In genomic region chr4:39458505-39459300, GRCh38 we compare ENCODE assay signal across 1 cellular context.
TF ChIP-seq lines count a peak whose summit lies in the region.

TSS of gene LIAS (plus strand) at chr4:39459056. CDS start at chr4:39459118, 62 bp downstream.
TSS of gene RPL9 (minus strand) at chr4:39458922. CDS start at chr4:39458439, 483 bp downstream.

TF ChIP-seq in HepG2, 621 proteins besides CTCF, POLR2A, EP300 and RAD21 (continued from another document and continues in another):
- peak; percentile 89 for TF ChIP-seq ZNF431 (CRISPR knock-in tag; IDR thresholded peaks at IDR 0.05; ENCODE audit: borderline replicate concordance, low read depth)
- 0 out of 2 replicates have a peak, but pooled peaks have one; percentile 66 for TF ChIP-seq ZNF552 (CRISPR knock-in tag; IDR thresholded peaks at IDR 0.05; ENCODE audit: borderline replicate concordance)
- peak; percentile 89; the same call in 1 of the 2 replicates for TF ChIP-seq NFKB2 (CRISPR knock-in tag; IDR thresholded peaks at IDR 0.05; ENCODE audit: borderline replicate concordance)
- no peak for TF ChIP-seq ZNF780A (CRISPR knock-in tag; IDR thresholded peaks at IDR 0.05)
- no peak for TF ChIP-seq ELK4 (CRISPR knock-in tag; IDR thresholded peaks at IDR 0.05; ENCODE audit: borderline replicate concordance)
- 0 out of 2 replicates have a peak, but pooled peaks have one; percentile 41 for TF ChIP-seq ZBTB46 (CRISPR knock-in tag; IDR thresholded peaks at IDR 0.05; ENCODE audit: borderline replicate concordance)
- TF ChIP-seq RCOR2 (CRISPR knock-in tag; IDR thresholded peaks at IDR 0.05), result peak; percentile 43; the same call in 1 of the 2 replicates
- TF ChIP-seq RXRB (CRISPR knock-in tag; IDR thresholded peaks at IDR 0.05; ENCODE audit: borderline replicate concordance), result peak; percentile 72; the same call in 1 of the 2 replicates
- TF ChIP-seq IKZF5 (CRISPR knock-in tag; IDR thresholded peaks at IDR 0.05), result peak; percentile 49; the same call in 1 of the 2 replicates
- TF ChIP-seq ZSCAN31 (CRISPR knock-in tag; IDR thresholded peaks at IDR 0.05; ENCODE audit: low read depth), result peak; percentile 93
- TF ChIP-seq ZNF232 (CRISPR knock-in tag; IDR thresholded peaks at IDR 0.05; ENCODE audit: borderline replicate concordance), result peak; percentile 38; the same call in 1 of the 2 replicates
- TF ChIP-seq TEF (CRISPR knock-in tag; IDR thresholded peaks at IDR 0.05), result peak; percentile 18; the same call in 1 of the 2 replicates
- peak; percentile 76; the same call in 1 of the 2 replicates for TF ChIP-seq ZNF580 (CRISPR knock-in tag; IDR thresholded peaks at IDR 0.05; ENCODE audit: borderline replicate concordance, low read depth)
- TF ChIP-seq DZIP1 (CRISPR knock-in tag; IDR thresholded peaks at IDR 0.05), result peak; percentile 17; the same call in 1 of the 2 replicates
- peak; percentile 97 for TF ChIP-seq NFYC (CRISPR knock-in tag; IDR thresholded peaks at IDR 0.05)
- peak; percentile 67; the same call in 1 of the 2 replicates for TF ChIP-seq THAP9 (CRISPR knock-in tag; IDR thresholded peaks at IDR 0.05; ENCODE audit: borderline replicate concordance)
- TF ChIP-seq ZFP36L1 (CRISPR knock-in tag; IDR thresholded peaks at IDR 0.05), result 0 out of 2 replicates have a peak, but pooled peaks have one; percentile 59
- peak; percentile 45 for TF ChIP-seq PAXIP1 (CRISPR knock-in tag; conservative IDR thresholded peaks at IDR 0.05)
- peak; percentile 93 for TF ChIP-seq NFYB (CRISPR knock-in tag; IDR thresholded peaks at IDR 0.05)
- no peak for TF ChIP-seq EEA1 (CRISPR knock-in tag; IDR thresholded peaks at IDR 0.05; ENCODE audit: borderline replicate concordance)
- TF ChIP-seq ZNF556 (CRISPR knock-in tag; IDR thresholded peaks at IDR 0.05; ENCODE audit: borderline replicate concordance), result peak; percentile 20; the same call in 1 of the 2 replicates
- TF ChIP-seq TAF1 (CRISPR knock-in tag; IDR thresholded peaks at IDR 0.05), result peak; percentile 98
- TF ChIP-seq ZNF264 (CRISPR knock-in tag; IDR thresholded peaks at IDR 0.05), result peak; percentile 87
- peak; percentile 58; the same call in 1 of the 2 replicates for TF ChIP-seq SMAD1 (CRISPR knock-in tag; IDR thresholded peaks at IDR 0.05; ENCODE audit: borderline replicate concordance, low read depth)
- peak; percentile 63 for TF ChIP-seq ZNF317 (CRISPR knock-in tag; IDR thresholded peaks at IDR 0.05)
- peak; percentile 93 for TF ChIP-seq KMT2A (CRISPR knock-in tag; IDR thresholded peaks at IDR 0.05)
- peak; percentile 83; the same call in 1 of the 2 replicates for TF ChIP-seq ZNF574 (CRISPR knock-in tag; IDR thresholded peaks at IDR 0.05)
- TF ChIP-seq TEAD3 (CRISPR knock-in tag; optimal IDR thresholded peaks at IDR 0.05; ENCODE audit: borderline replicate concordance), result peak; percentile 67
- peak; percentile 90 for TF ChIP-seq U2AF1 (optimal IDR thresholded peaks at IDR 0.05; ENCODE audit: low read depth, low read length)
- 0 out of 2 replicates have a peak, but pooled peaks have one; percentile 84 for TF ChIP-seq ZNF761 (CRISPR knock-in tag; conservative IDR thresholded peaks at IDR 0.05)
- 0 out of 2 replicates have a peak, but pooled peaks have one; percentile 63 for TF ChIP-seq ZNF101 (CRISPR knock-in tag; IDR thresholded peaks at IDR 0.05; ENCODE audit: borderline replicate concordance, low read depth)
- peak; percentile 72; the same call in 1 of the 2 replicates for TF ChIP-seq ZNF543 (CRISPR knock-in tag; IDR thresholded peaks at IDR 0.05)
- peak; percentile 83 for TF ChIP-seq HDAC1 (CRISPR knock-in tag; IDR thresholded peaks at IDR 0.05)
- peak; percentile 60; the same call in 1 of the 2 replicates for TF ChIP-seq ZSCAN20 (CRISPR knock-in tag; IDR thresholded peaks at IDR 0.05; ENCODE audit: borderline replicate concordance)
- no peak for TF ChIP-seq PAWR (CRISPR knock-in tag; IDR thresholded peaks at IDR 0.05; ENCODE audit: borderline replicate concordance)
- TF ChIP-seq FOXP4 (CRISPR knock-in tag; IDR thresholded peaks at IDR 0.05), result peak; percentile 35; the same call in 1 of the 2 replicates
- TF ChIP-seq MXD4 (CRISPR knock-in tag; IDR thresholded peaks at IDR 0.05), result peak; percentile 83
